ENCODE assay signal across 1 cellular context in genomic region chr16:47144559-47144877, GRCh38.
TF ChIP-seq lines count a peak whose summit lies in the region.

No MANE protein-coding gene starts in this region.

TF ChIP-seq in HepG2, 621 proteins besides CTCF, POLR2A, EP300 and RAD21 (continued from another document and continues in another):
- TF ChIP-seq, protein P1, sequence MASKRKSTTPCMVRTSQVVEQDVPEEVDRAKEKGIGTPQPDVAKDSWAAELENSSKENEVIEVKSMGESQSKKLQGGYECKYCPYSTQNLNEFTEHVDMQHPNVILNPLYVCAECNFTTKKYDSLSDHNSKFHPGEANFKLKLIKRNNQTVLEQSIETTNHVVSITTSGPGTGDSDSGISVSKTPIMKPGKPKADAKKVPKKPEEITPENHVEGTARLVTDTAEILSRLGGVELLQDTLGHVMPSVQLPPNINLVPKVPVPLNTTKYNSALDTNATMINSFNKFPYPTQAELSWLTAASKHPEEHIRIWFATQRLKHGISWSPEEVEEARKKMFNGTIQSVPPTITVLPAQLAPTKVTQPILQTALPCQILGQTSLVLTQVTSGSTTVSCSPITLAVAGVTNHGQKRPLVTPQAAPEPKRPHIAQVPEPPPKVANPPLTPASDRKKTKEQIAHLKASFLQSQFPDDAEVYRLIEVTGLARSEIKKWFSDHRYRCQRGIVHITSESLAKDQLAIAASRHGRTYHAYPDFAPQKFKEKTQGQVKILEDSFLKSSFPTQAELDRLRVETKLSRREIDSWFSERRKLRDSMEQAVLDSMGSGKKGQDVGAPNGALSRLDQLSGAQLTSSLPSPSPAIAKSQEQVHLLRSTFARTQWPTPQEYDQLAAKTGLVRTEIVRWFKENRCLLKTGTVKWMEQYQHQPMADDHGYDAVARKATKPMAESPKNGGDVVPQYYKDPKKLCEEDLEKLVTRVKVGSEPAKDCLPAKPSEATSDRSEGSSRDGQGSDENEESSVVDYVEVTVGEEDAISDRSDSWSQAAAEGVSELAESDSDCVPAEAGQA (IDR thresholded peaks at IDR 0.05; ENCODE audit: low read depth) = no peak
- TF ChIP-seq, protein P1 (CRISPR knock-in tag; IDR thresholded peaks at IDR 0.05; ENCODE audit: borderline replicate concordance) = no peak
- TF ChIP-seq HNF4A (CRISPR knock-in tag; IDR thresholded peaks at IDR 0.05) = no peak
- TF ChIP-seq HOXA7 (CRISPR knock-in tag; IDR thresholded peaks at IDR 0.05) = no peak
- TF ChIP-seq ZMAT5 (CRISPR knock-in tag; IDR thresholded peaks at IDR 0.05; ENCODE audit: borderline replicate concordance, low read depth) = no peak
- TF ChIP-seq E2F2 (CRISPR knock-in tag; IDR thresholded peaks at IDR 0.05; ENCODE audit: borderline replicate concordance) = no peak
- no peak for TF ChIP-seq HDAC1 (CRISPR knock-in tag; IDR thresholded peaks at IDR 0.05)
- no peak for TF ChIP-seq ATF7-NPFF (CRISPR knock-in tag; IDR thresholded peaks at IDR 0.05; ENCODE audit: low read depth)
- no peak for TF ChIP-seq ZNF33B (CRISPR knock-in tag; IDR thresholded peaks at IDR 0.05)
- no peak for TF ChIP-seq YEATS4 (CRISPR knock-in tag; IDR thresholded peaks at IDR 0.05; ENCODE audit: borderline replicate concordance)
- TF ChIP-seq ATAD3A (CRISPR knock-in tag; IDR thresholded peaks at IDR 0.05) = no peak
- no peak for TF ChIP-seq HOMEZ (CRISPR knock-in tag; IDR thresholded peaks at IDR 0.05; ENCODE audit: low read depth)
- TF ChIP-seq PAWR (CRISPR knock-in tag; IDR thresholded peaks at IDR 0.05; ENCODE audit: borderline replicate concordance) = no peak
- TF ChIP-seq ZNF546 (CRISPR knock-in tag; conservative IDR thresholded peaks at IDR 0.05) = no peak
- TF ChIP-seq, protein P2, sequence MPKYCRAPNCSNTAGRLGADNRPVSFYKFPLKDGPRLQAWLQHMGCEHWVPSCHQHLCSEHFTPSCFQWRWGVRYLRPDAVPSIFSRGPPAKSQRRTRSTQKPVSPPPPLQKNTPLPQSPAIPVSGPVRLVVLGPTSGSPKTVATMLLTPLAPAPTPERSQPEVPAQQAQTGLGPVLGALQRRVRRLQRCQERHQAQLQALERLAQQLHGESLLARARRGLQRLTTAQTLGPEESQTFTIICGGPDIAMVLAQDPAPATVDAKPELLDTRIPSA (CRISPR knock-in tag; IDR thresholded peaks at IDR 0.05; ENCODE audit: borderline replicate concordance) = no peak
- TF ChIP-seq, protein P3, sequence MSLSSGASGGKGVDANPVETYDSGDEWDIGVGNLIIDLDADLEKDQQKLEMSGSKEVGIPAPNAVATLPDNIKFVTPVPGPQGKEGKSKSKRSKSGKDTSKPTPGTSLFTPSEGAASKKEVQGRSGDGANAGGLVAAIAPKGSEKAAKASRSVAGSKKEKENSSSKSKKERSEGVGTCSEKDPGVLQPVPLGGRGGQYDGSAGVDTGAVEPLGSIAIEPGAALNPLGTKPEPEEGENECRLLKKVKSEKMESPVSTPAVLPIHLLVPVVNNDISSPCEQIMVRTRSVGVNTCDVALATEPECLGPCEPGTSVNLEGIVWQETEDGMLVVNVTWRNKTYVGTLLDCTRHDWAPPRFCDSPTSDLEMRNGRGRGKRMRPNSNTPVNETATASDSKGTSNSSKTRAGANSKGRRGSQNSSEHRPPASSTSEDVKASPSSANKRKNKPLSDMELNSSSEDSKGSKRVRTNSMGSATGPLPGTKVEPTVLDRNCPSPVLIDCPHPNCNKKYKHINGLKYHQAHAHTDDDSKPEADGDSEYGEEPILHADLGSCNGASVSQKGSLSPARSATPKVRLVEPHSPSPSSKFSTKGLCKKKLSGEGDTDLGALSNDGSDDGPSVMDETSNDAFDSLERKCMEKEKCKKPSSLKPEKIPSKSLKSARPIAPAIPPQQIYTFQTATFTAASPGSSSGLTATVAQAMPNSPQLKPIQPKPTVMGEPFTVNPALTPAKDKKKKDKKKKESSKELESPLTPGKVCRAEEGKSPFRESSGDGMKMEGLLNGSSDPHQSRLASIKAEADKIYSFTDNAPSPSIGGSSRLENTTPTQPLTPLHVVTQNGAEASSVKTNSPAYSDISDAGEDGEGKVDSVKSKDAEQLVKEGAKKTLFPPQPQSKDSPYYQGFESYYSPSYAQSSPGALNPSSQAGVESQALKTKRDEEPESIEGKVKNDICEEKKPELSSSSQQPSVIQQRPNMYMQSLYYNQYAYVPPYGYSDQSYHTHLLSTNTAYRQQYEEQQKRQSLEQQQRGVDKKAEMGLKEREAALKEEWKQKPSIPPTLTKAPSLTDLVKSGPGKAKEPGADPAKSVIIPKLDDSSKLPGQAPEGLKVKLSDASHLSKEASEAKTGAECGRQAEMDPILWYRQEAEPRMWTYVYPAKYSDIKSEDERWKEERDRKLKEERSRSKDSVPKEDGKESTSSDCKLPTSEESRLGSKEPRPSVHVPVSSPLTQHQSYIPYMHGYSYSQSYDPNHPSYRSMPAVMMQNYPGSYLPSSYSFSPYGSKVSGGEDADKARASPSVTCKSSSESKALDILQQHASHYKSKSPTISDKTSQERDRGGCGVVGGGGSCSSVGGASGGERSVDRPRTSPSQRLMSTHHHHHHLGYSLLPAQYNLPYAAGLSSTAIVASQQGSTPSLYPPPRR (CRISPR knock-in tag; IDR thresholded peaks at IDR 0.05; ENCODE audit: borderline replicate concordance) = no peak
- TF ChIP-seq NFKBIZ (CRISPR knock-in tag; IDR thresholded peaks at IDR 0.05) = no peak
- no peak for TF ChIP-seq ZBTB7A (CRISPR knock-in tag; IDR thresholded peaks at IDR 0.05)
- no peak for TF ChIP-seq HNRNPUL1 (IDR thresholded peaks at IDR 0.05; ENCODE audit: low read depth, low read length)
- TF ChIP-seq, protein P4, sequence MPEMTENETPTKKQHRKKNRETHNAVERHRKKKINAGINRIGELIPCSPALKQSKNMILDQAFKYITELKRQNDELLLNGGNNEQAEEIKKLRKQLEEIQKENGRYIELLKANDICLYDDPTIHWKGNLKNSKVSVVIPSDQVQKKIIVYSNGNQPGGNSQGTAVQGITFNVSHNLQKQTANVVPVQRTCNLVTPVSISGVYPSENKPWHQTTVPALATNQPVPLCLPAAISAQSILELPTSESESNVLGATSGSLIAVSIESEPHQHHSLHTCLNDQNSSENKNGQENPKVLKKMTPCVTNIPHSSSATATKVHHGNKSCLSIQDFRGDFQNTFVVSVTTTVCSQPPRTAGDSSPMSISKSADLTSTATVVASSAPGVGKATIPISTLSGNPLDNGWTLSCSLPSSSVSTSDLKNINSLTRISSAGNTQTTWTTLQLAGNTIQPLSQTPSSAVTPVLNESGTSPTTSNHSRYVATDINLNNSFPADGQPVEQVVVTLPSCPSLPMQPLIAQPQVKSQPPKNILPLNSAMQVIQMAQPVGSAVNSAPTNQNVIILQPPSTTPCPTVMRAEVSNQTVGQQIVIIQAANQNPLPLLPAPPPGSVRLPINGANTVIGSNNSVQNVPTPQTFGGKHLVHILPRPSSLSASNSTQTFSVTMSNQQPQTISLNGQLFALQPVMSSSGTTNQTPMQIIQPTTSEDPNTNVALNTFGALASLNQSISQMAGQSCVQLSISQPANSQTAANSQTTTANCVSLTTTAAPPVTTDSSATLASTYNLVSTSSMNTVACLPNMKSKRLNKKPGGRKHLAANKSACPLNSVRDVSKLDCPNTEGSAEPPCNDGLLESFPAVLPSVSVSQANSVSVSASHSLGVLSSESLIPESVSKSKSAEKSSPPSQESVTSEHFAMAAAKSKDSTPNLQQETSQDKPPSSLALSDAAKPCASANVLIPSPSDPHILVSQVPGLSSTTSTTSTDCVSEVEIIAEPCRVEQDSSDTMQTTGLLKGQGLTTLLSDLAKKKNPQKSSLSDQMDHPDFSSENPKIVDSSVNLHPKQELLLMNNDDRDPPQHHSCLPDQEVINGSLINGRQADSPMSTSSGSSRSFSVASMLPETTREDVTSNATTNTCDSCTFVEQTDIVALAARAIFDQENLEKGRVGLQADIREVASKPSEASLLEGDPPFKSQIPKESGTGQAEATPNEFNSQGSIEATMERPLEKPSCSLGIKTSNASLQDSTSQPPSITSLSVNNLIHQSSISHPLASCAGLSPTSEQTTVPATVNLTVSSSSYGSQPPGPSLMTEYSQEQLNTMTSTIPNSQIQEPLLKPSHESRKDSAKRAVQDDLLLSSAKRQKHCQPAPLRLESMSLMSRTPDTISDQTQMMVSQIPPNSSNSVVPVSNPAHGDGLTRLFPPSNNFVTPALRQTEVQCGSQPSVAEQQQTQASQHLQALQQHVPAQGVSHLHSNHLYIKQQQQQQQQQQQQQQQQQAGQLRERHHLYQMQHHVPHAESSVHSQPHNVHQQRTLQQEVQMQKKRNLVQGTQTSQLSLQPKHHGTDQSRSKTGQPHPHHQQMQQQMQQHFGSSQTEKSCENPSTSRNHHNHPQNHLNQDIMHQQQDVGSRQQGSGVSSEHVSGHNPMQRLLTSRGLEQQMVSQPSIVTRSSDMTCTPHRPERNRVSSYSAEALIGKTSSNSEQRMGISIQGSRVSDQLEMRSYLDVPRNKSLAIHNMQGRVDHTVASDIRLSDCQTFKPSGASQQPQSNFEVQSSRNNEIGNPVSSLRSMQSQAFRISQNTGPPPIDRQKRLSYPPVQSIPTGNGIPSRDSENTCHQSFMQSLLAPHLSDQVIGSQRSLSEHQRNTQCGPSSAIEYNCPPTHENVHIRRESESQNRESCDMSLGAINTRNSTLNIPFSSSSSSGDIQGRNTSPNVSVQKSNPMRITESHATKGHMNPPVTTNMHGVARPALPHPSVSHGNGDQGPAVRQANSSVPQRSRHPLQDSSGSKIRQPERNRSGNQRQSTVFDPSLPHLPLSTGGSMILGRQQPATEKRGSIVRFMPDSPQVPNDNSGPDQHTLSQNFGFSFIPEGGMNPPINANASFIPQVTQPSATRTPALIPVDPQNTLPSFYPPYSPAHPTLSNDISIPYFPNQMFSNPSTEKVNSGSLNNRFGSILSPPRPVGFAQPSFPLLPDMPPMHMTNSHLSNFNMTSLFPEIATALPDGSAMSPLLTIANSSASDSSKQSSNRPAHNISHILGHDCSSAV (CRISPR knock-in tag; IDR thresholded peaks at IDR 0.05; ENCODE audit: borderline replicate concordance) = no peak
- peak; percentile 5; the same call in 1 of the 2 replicates for TF ChIP-seq ZNF225 (CRISPR knock-in tag; IDR thresholded peaks at IDR 0.05)
- TF ChIP-seq HMGA1 (CRISPR knock-in tag; conservative IDR thresholded peaks at IDR 0.05) = no peak
- no peak for TF ChIP-seq ZNF841 (CRISPR knock-in tag; IDR thresholded peaks at IDR 0.05; ENCODE audit: borderline replicate concordance)
- TF ChIP-seq, protein P5, sequence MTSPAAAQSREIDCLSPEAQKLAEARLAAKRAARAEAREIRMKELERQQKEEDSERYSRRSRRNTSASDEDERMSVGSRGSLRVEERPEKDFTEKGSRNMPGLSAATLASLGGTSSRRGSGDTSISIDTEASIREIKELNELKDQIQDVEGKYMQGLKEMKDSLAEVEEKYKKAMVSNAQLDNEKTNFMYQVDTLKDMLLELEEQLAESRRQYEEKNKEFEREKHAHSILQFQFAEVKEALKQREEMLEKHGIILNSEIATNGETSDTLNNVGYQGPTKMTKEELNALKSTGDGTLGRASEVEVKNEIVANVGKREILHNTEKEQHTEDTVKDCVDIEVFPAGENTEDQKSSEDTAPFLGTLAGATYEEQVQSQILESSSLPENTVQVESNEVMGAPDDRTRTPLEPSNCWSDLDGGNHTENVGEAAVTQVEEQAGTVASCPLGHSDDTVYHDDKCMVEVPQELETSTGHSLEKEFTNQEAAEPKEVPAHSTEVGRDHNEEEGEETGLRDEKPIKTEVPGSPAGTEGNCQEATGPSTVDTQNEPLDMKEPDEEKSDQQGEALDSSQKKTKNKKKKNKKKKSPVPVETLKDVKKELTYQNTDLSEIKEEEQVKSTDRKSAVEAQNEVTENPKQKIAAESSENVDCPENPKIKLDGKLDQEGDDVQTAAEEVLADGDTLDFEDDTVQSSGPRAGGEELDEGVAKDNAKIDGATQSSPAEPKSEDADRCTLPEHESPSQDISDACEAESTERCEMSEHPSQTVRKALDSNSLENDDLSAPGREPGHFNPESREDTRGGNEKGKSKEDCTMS (CRISPR knock-in tag; conservative IDR thresholded peaks at IDR 0.05) = no peak
- no peak for TF ChIP-seq SNAI1 (CRISPR knock-in tag; IDR thresholded peaks at IDR 0.05; ENCODE audit: borderline replicate concordance)
- TF ChIP-seq ZC3H4 (CRISPR knock-in tag; IDR thresholded peaks at IDR 0.05; ENCODE audit: borderline replicate concordance) = no peak
- TF ChIP-seq ZNF20 (CRISPR knock-in tag; IDR thresholded peaks at IDR 0.05) = no peak
- TF ChIP-seq NFATC3 (CRISPR knock-in tag; IDR thresholded peaks at IDR 0.05) = no peak
- no peak for TF ChIP-seq DR1 (CRISPR knock-in tag; IDR thresholded peaks at IDR 0.05)
- TF ChIP-seq, protein P6, sequence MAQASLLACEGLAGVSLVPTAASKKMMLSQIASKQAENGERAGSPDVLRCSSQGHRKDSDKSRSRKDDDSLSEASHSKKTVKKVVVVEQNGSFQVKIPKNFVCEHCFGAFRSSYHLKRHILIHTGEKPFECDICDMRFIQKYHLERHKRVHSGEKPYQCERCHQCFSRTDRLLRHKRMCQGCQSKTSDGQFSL (CRISPR knock-in tag; IDR thresholded peaks at IDR 0.05) = no peak
